Comparison of ENCODE assay signal across 11 cellular contexts in genomic region chr4:2785613-2786012, GRCh38. TPM values are rescaled to one million over a fixed set of nuclear protein-coding genes. Genes with fewer than 3 reads are reported as not detected.
DNase-seq lines count a peak whose midpoint lies in the region; FAIRE-seq and TF ChIP-seq lines count a peak whose summit lies in the region.
"Had no signal": no experiment of that assay in that cellular context is flagged by ENCODE, and none has a peak within 500 bp of the region (broad histone marks: within the 10 kb centered on the region; RNA-seq: fewer than 3 reads in every experiment).

No MANE protein-coding gene starts in this region.

- no peak for TF ChIP-seq POLR2A in spleen (IDR thresholded peaks at IDR 0.05)

- H3K4me3 ChIP-seq in bronchial epithelial cell (ENCODE audit: low read depth, low read length) (no peak overlapping the region), spleen (no peak overlapping the region), GM23248 (no peak overlapping the region), mesendoderm (ENCODE audit: low read length) (no peak overlapping the region)
- H3K4me3 ChIP-seq: right lobe of liver had no signal

- no peak overlapping the region for H3K9ac ChIP-seq in GM23248
- no peak overlapping the region for H3K9ac ChIP-seq in mesendoderm (ENCODE audit: low read length)

- H2AK5ac ChIP-seq in mesendoderm (ENCODE audit: low read length) = no peak overlapping the region

- no peak overlapping the region for H4K8ac ChIP-seq in mesendoderm (ENCODE audit: low read depth, low read length)

- no peaks in the 10 kb centered on the region for H3F3A ChIP-seq in GM23248 (ENCODE audit: insufficient read depth)

- no peak overlapping the region for H3K4ac ChIP-seq in mesendoderm (ENCODE audit: low read depth, low read length)

- H3K9me2 ChIP-seq in GM23248 (ENCODE audit: insufficient read depth) = no peaks in the 10 kb centered on the region

- no peak overlapping the region for H3K23ac ChIP-seq in mesendoderm (ENCODE audit: low read length)

- H2BK15ac ChIP-seq in mesendoderm (replicated peaks; ENCODE audit: low read depth) = no peak overlapping the region

- H3K79me2 ChIP-seq in GM23248 (ENCODE audit: insufficient read depth) = no peaks in the 10 kb centered on the region
- H3K79me2 ChIP-seq in mesendoderm (ENCODE audit: control insufficient read depth, insufficient read depth, low read length) = no peaks in the 10 kb centered on the region

- TF ChIP-seq CTCF in bronchial epithelial cell (IDR thresholded peaks at IDR 0.05; ENCODE audit: insufficient read depth, low read length, severe bottlenecking) (no peak), spleen (IDR thresholded peaks at IDR 0.05 in 8 of 11, conservative IDR thresholded peaks at IDR 0.05 in 3 of 11) (no peak)

- H3K27me3 ChIP-seq in bronchial epithelial cell (ENCODE audit: control insufficient read depth, insufficient read depth, low read length) (no peaks in the 10 kb centered on the region), spleen (replicated peaks in 1 of 7) (no peaks in the 10 kb centered on the region), GM23248 (replicated peaks; ENCODE audit: insufficient read depth) (no peaks in the 10 kb centered on the region), mesendoderm (ENCODE audit: insufficient read depth, low read length, poor library complexity) (no peaks in the 10 kb centered on the region)
- H3K27me3 ChIP-seq: right lobe of liver had no signal

- no peaks in the 10 kb centered on the region for H4K20me1 ChIP-seq in GM23248 (ENCODE audit: insufficient read depth)

- peak overlapping the region; percentile 76 to 94 (median 84) for H3K27ac ChIP-seq in spleen
- no peak overlapping the region for H3K27ac ChIP-seq in GM23248
- no peak overlapping the region for H3K27ac ChIP-seq in mesendoderm (ENCODE audit: low read depth, low read length)
- H3K27ac ChIP-seq: right lobe of liver had no signal

- peak; percentile 59 for DNase-seq in activated CD8-positive, alpha-beta memory T cell treated with anti-CD3 and anti-CD28 coated beads, Interleukin-2, amount 50 U/mL, for 48 hours
- no peak for DNase-seq in activated CD8-positive, alpha-beta memory T cell treated with anti-CD3 and anti-CD28 coated beads for 24 hours
- DNase-seq in NCI-H82 (lab: John Stamatoyannopoulos, UW) (peak; percentile 67), bronchial epithelial cell (ENCODE audit: low read depth) (peak; percentile 29), spleen (peak; percentile 68), GM23248 (no peak), T1000 (lab: John Stamatoyannopoulos, UW) (no peak), mesendoderm (no peak)
- DNase-seq: activated gamma-delta T cell, NCI-H2029 treated with DMSO at 0.1 percent for 48 hours had no signal

- H3K9me3 ChIP-seq in spleen = peaks cover 0 to 33% (median 20%) of the 10 kb centered on the region in 8 donors
- no peaks in the 10 kb centered on the region for H3K9me3 ChIP-seq in GM23248 (ENCODE audit: low read depth)
- H3K9me3 ChIP-seq: right lobe of liver had no signal

- FAIRE-seq in bronchial epithelial cell (lab: Jason Lieb, UNC) = no peak

- in situ Hi-C loops in GM23248 (cut with MboI) = no loop called here

- H2BK120ac ChIP-seq in mesendoderm (ENCODE audit: low read depth, low read length) = no peak overlapping the region

- no peaks in the 10 kb centered on the region for H3K36me3 ChIP-seq in bronchial epithelial cell (ENCODE audit: control insufficient read depth, insufficient read depth, low read length)
- H3K36me3 ChIP-seq in spleen = no peaks in the 10 kb centered on the region
- no peaks in the 10 kb centered on the region for H3K36me3 ChIP-seq in GM23248 (ENCODE audit: low read depth)
- H3K36me3 ChIP-seq in mesendoderm (ENCODE audit: control insufficient read depth, insufficient read depth, low read length) = no peaks in the 10 kb centered on the region
- H3K36me3 ChIP-seq: right lobe of liver had no signal

- H3K18ac ChIP-seq in mesendoderm (ENCODE audit: low read length) = no peak overlapping the region

- 40 to 49% (median 42%) methylated on average over 4 of the region's 4 CpGs for WGBS in spleen, 5 donors
- 50 to 55% methylated on average over 4 of the region's 4 CpGs for WGBS in GM23248 (ENCODE audit: low coverage in 1 of 2, low lambda C conversion rate in 2 of 2, missing lambda C conversion rate in 2 of 2), 2 experiments
- no CpG with 5 or more reads among the region's 4 CpGs for WGBS in mesendoderm (ENCODE audit: extremely low coverage, insufficient coverage, low lambda C conversion rate)

- no peak overlapping the region for H3K56ac ChIP-seq in mesendoderm (ENCODE audit: low read length)

- H3K79me1 ChIP-seq in mesendoderm (ENCODE audit: low read length) = no peaks in the 10 kb centered on the region

- H2BK5ac ChIP-seq in mesendoderm (ENCODE audit: low read length) = no peak overlapping the region

- no peak overlapping the region for H4K5ac ChIP-seq in mesendoderm (ENCODE audit: low read length)

- intact Hi-C loops in spleen (cut with DNase I; ENCODE audit: low total_unique reads) = no loop called here

- no peak overlapping the region for H2AFZ ChIP-seq in GM23248

- H3K4me1 ChIP-seq in spleen = peaks cover 28 to 58% (median 49%) of the 10 kb centered on the region in 6 donors
- H3K4me1 ChIP-seq in GM23248 (ENCODE audit: insufficient read depth) = no peaks in the 10 kb centered on the region
- no peaks in the 10 kb centered on the region for H3K4me1 ChIP-seq in mesendoderm (ENCODE audit: control insufficient read depth, low read depth, low read length)

- H3K4me2 ChIP-seq in GM23248 (ENCODE audit: unreplicated experiment) = no peak overlapping the region
- no peak overlapping the region for H3K4me2 ChIP-seq in mesendoderm (ENCODE audit: low read length)

RNA-seq across cellular contexts. Expression of gene SH3BP2, which starts 7.3 kb away (rescaled TPM):
- total RNA-seq in bronchial epithelial cell (31.1 and 86.3 TPM in 2 replicates), spleen (100 to 1,000 TPM; 150 to 295 (median 265) TPM)
- polyA plus RNA-seq in spleen (100 to 1,000 TPM in 1 of 3 donors, 10 to 100 TPM in 2; 42.0 to 138 (median 43.5) TPM), GM23248 (2016; fragmentation: Nextera tagmentation; extraction: Ambion mirVana) (19.1 and 20.9 TPM in 2 replicates)
- total RNA-seq in GM23248 (2014; rRNA removed; shearing (Covaris generic)) = 31.2 and 46.3 TPM in 2 replicates
- 19.3 TPM for polyA plus RNA-seq in mesendoderm (2013, experiment 1 of 2)
- polyA plus RNA-seq in mesendoderm (2013, experiment 2 of 2) = 19.0 TPM

RNA-seq across cellular contexts. Expression of gene TNIP2, which starts 29.5 kb away (rescaled TPM):
- total RNA-seq in bronchial epithelial cell = 43.4 and 64.5 TPM in 2 replicates
- total RNA-seq in spleen = 10 to 100 TPM; 35.1 to 52.5 (median 50.4) TPM
- polyA plus RNA-seq in spleen = 10 to 100 TPM; 32.7 to 53.5 (median 33.2) TPM
- total RNA-seq in GM23248 (2014; rRNA removed; shearing (Covaris generic)) = 55.2 and 64.6 TPM in 2 replicates
- 40.6 and 41.0 TPM in 2 replicates for polyA plus RNA-seq in GM23248 (2016; fragmentation: Nextera tagmentation; extraction: Ambion mirVana)
- polyA plus RNA-seq in mesendoderm (2013, experiment 1 of 2) = 23.2 TPM
- 25.0 TPM for polyA plus RNA-seq in mesendoderm (2013, experiment 2 of 2)

RNA-seq across cellular contexts. Expression of gene ADD1, which starts 58.0 kb away (rescaled TPM):
- total RNA-seq in bronchial epithelial cell (71.9 and 113 TPM in 2 replicates), spleen (100 to 1,000 TPM; 260 to 348 (median 295) TPM)
- polyA plus RNA-seq in spleen (100 to 1,000 TPM; 175 to 224 (median 194) TPM), GM23248 (2016; fragmentation: Nextera tagmentation; extraction: Ambion mirVana) (175 and 181 TPM in 2 replicates)
- 188 and 219 TPM in 2 replicates for total RNA-seq in GM23248 (2014; rRNA removed; shearing (Covaris generic))
- 202 TPM for polyA plus RNA-seq in mesendoderm (2013, experiment 1 of 2)
- polyA plus RNA-seq in mesendoderm (2013, experiment 2 of 2) = 195 TPM

Comparison
In these comparisons a context has a peak if more than half of its experiments do, and no peak if none do; other contexts are left out.
1. DNase-seq: peak in activated CD8-positive, alpha-beta memory T cell treated with anti-CD3 and anti-CD28 coated beads, Interleukin-2, amount 50 U/mL, for 48 hours (single experiment), NCI-H82 (single experiment), bronchial epithelial cell (single experiment) and spleen (single experiment); none in activated CD8-positive, alpha-beta memory T cell treated with anti-CD3 and anti-CD28 coated beads for 24 hours (single experiment), GM23248 (single experiment), T1000 (single experiment) and mesendoderm (single experiment).
2. H3K27ac ChIP-seq: peak in spleen (8 of 8); none in GM23248 (single experiment) and mesendoderm (single experiment).